13 cellular contexts compared by ENCODE assay signal in genomic region chr6:28816339-28816908, GRCh38.
DNase-seq lines count a peak whose midpoint lies in the region; ATAC-seq and TF ChIP-seq lines count a peak whose summit lies in the region.
"Had no signal": no experiment of that assay in that cellular context is flagged by ENCODE, and none has a peak within 500 bp of the region (broad histone marks: within the 10 kb centered on the region; RNA-seq: fewer than 3 reads in every experiment).

No MANE protein-coding gene starts in this region.

- 0 out of 2 replicates have a peak overlapping the region, but pooled peaks have one; percentile 18 for H3K4me3 ChIP-seq in GM12864 (ENCODE audit: low read depth, low read length)
- 0 out of 2 replicates have a peak overlapping the region, but pooled peaks have one; percentile 2 for H3K4me3 ChIP-seq in WERI-Rb-1 (ENCODE audit: low read depth, low read length)
- no peak overlapping the region for H3K4me3 ChIP-seq in aorta (ENCODE audit: low read length in 2 of 2)
- H3K4me3 ChIP-seq: psoas muscle, upper lobe of right lung had no signal

- H3K27me3 ChIP-seq in WERI-Rb-1 (ENCODE audit: insufficient read depth, low read depth, severe bottlenecking): peaks cover 98% of the 10 kb centered on the region
- H3K27me3 ChIP-seq in aorta (ENCODE audit: control insufficient read depth in 1 of 2, insufficient read depth in 2 of 2, low read length in 1 of 2): no peaks in the 10 kb centered on the region

- peaks cover 41% of the 10 kb centered on the region for H3K27me3 Mint-ChIP-seq in glutamatergic neuron (ENCODE audit: unreplicated experiment)

- WGBS in aorta, 2 donors: 6 to 9% methylated on average over 15 of the region's 15 CpGs

- no peaks in the 10 kb centered on the region for H3K4me1 ChIP-seq in aorta (ENCODE audit: control insufficient read depth in 1 of 2, insufficient read depth in 2 of 2, low read length in 2 of 2)
- H3K4me1 ChIP-seq: psoas muscle, upper lobe of right lung had no signal

- peaks cover 7% of the 10 kb centered on the region for H3K9me3 Mint-ChIP-seq in glutamatergic neuron (ENCODE audit: unreplicated experiment)

- H3K4me3 Mint-ChIP-seq in glutamatergic neuron (ENCODE audit: unreplicated experiment): peak overlapping the region; percentile 55
- H3K4me3 Mint-ChIP-seq: activated B cell treated with CpG ODN at 0.5 μM for 24 hours, B cell had no signal

- no peak for ATAC-seq in aorta (ENCODE audit: low FRiP score)
- ATAC-seq: psoas muscle, upper lobe of right lung had no signal

- H3K36me3 ChIP-seq in WERI-Rb-1 (no peaks in the 10 kb centered on the region), aorta (ENCODE audit: control insufficient read depth in 1 of 2, insufficient read depth in 2 of 2, low read length in 1 of 2) (no peaks in the 10 kb centered on the region)
- H3K36me3 ChIP-seq: upper lobe of right lung had no signal

- intact Hi-C loops in aorta (cut with DNase I): no loop called here

- peaks cover 2% of the 10 kb centered on the region for H3K4me1 Mint-ChIP-seq in glutamatergic neuron (ENCODE audit: low read depth, unreplicated experiment)

- H3K27ac ChIP-seq in 22Rv1 (0 out of 2 replicates have a peak overlapping the region, but pooled peaks have one; percentile 6), WERI-Rb-1 (no peak overlapping the region), aorta (ENCODE audit: low read depth in 1 of 2, low read length in 2 of 2) (no peak overlapping the region)
- H3K27ac ChIP-seq: psoas muscle, upper lobe of right lung had no signal

- peaks cover 31% of the 10 kb centered on the region for H3K9me3 ChIP-seq in WERI-Rb-1 (ENCODE audit: severe bottlenecking)
- no peaks in the 10 kb centered on the region for H3K9me3 ChIP-seq in aorta (ENCODE audit: control insufficient read depth, low read length)
- H3K9me3 ChIP-seq: psoas muscle, upper lobe of right lung had no signal

- H3K27ac Mint-ChIP-seq in glutamatergic neuron (ENCODE audit: unreplicated experiment): no peak overlapping the region
- H3K27ac Mint-ChIP-seq: activated B cell treated with CpG ODN at 0.5 μM for 24 hours, B cell had no signal

- H3K36me3 Mint-ChIP-seq in glutamatergic neuron (ENCODE audit: unreplicated experiment): no peaks in the 10 kb centered on the region

- DNase-seq in GM12864 (ENCODE audit: low read depth): no peak
- DNase-seq in WERI-Rb-1: no peak
- DNase-seq in glutamatergic neuron: no peak
- no peak for DNase-seq in activated CD8-positive, alpha-beta memory T cell treated with anti-CD3 and anti-CD28 coated beads, Interleukin-2, amount 50 U/mL, for 4 hours
- DNase-seq in NCI-H1930 (lab: John Stamatoyannopoulos, UW): no peak
- DNase-seq in aorta: no peak
- no peak for DNase-seq in effector CD4-positive, alpha-beta T cell
- DNase-seq: activated B cell treated with CpG ODN at 0.5 μM for 24 hours, NCI-H2081 treated with DMSO at 0.1 percent for 48 hours, psoas muscle, upper lobe of right lung had no signal

- TF ChIP-seq CTCF in 22Rv1 (IDR thresholded peaks at IDR 0.05) (no peak), GM12864 (IDR thresholded peaks at IDR 0.05; ENCODE audit: low read depth, low read length, missing control alignments) (no peak), WERI-Rb-1 (IDR thresholded peaks at IDR 0.05; ENCODE audit: low read depth, low read length) (no peak), glutamatergic neuron (IDR thresholded peaks at IDR 0.05; ENCODE audit: partially characterized antibody, unreplicated experiment) (no peak)

Comparison
In these comparisons a context has a peak if more than half of its experiments do, and no peak if none do; other contexts are left out.
1. H3K4me3 ChIP-seq: peak in GM12864 (single experiment) and WERI-Rb-1 (single experiment); none in aorta (0 of 2).